In genomic region chr9:129712595-129713524, GRCh38 we compare ENCODE assay signal across 11 cellular contexts. TPM values are rescaled to one million over a fixed set of nuclear protein-coding genes. Genes with fewer than 3 reads are reported as not detected.
DNase-seq lines count a peak whose midpoint lies in the region; ATAC-seq and TF ChIP-seq lines count a peak whose summit lies in the region.
"Had no signal": no experiment of that assay in that cellular context is flagged by ENCODE, and none has a peak within 500 bp of the region (broad histone marks: within the 10 kb centered on the region; RNA-seq: fewer than 3 reads in every experiment).

No MANE protein-coding gene starts in this region.

- peak overlapping the region; percentile 81 to 97 (median 91) for H3K27ac Mint-ChIP-seq in nephron
- H3K27ac Mint-ChIP-seq: naive B cell had no signal

- peaks cover 17% of the 10 kb centered on the region for H3K27me3 Mint-ChIP-seq in nephron (ENCODE audit: low read depth)

- no peak for ATAC-seq in HG02623 (IDR thresholded peaks at IDR 0.05; ENCODE audit: unreplicated experiment)

- H3K36me3 Mint-ChIP-seq in nephron (ENCODE audit: low read depth) = no peaks in the 10 kb centered on the region
- H3K36me3 Mint-ChIP-seq: naive B cell had no signal

- no peaks in the 10 kb centered on the region for H3K9me3 Mint-ChIP-seq in nephron

- POLR2A ChIA-PET in AG04450 (lab: Yijun Ruan, JAX) = interaction anchor here (0.5 to 2.1 kb wide), 6 partner anchors 10 to 292 kb away, joined by 4 to 20 read pairs (median 6); partner anchors contain the start of gene PRRX2

- CTCF ChIA-PET in AG04450 (lab: Charles Lee) = interaction anchor here (1.0 to 5.0 kb wide), 4 partner anchors 13 to 63 kb away, joined by 3 to 34 read pairs (median 6); no protein-coding TSS in a partner anchor

- H3K4me1 Mint-ChIP-seq in nephron = peaks cover 26% of the 10 kb centered on the region

- peak overlapping the region; percentile 17 to 23 (median 19) for H3K4me3 Mint-ChIP-seq in nephron

- H3K9me3 ChIP-seq in AG04450 (ENCODE audit: control insufficient read depth, insufficient read depth, low read length) = no peaks in the 10 kb centered on the region; the same call in 1 of the 2 replicates

- no peaks in the 10 kb centered on the region for H3K27me3 ChIP-seq in AG04450 (ENCODE audit: control insufficient read depth, insufficient read depth, low read length)

- H3K4me3 ChIP-seq in AG04450 (ENCODE audit: low read depth, low read length) = peak overlapping the region; percentile 36
- peak overlapping the region; percentile 25 for H3K4me3 ChIP-seq in HFF-Myc (replicated peaks; ENCODE audit: low read depth, low read length)
- peak overlapping the region; percentile 17 for H3K4me3 ChIP-seq in choroid plexus epithelial cell (ENCODE audit: low read depth, low read length)

- DNase-seq in AG04450 (ENCODE audit: low read depth, low spot score) (peak; percentile 41), HFF-Myc (ENCODE audit: extremely low read depth, low read depth) (peak; percentile 70), choroid plexus epithelial cell (ENCODE audit: low read depth) (peak; percentile 64), HuH-7 (ENCODE audit: low spot score) (no peak), GDM1 (lab: John Stamatoyannopoulos, UW) (no peak)
- DNase-seq in effector CD8-positive, alpha-beta T cell (lab: John Stamatoyannopoulos, UW) = no peak
- DNase-seq: activated CD4-positive, alpha-beta T cell treated with anti-CD3 and anti-CD28 coated beads, Interleukin-2, amount 50 U/mL, for 4 hours; naive B cell; NCI-H526 had no signal

- H3K27ac ChIP-seq in AG04450 (ENCODE audit: low read depth, low read length) = peak overlapping the region; percentile 95

- 0 out of 2 replicates have a peak, but pooled peaks have one; percentile 10 for TF ChIP-seq CTCF in AG04450 (IDR thresholded peaks at IDR 0.05; ENCODE audit: low read depth, low read length)
- no peak for TF ChIP-seq CTCF in HFF-Myc (IDR thresholded peaks at IDR 0.05; ENCODE audit: low read depth, low read length, missing control alignments)
- no peak for TF ChIP-seq CTCF in choroid plexus epithelial cell (conservative IDR thresholded peaks at IDR 0.05; ENCODE audit: low read depth, low read length)
- no peak for TF ChIP-seq CTCF in nephron (IDR thresholded peaks at IDR 0.05; ENCODE audit: unreplicated experiment in 3 of 3)

RNA-seq across cellular contexts. Expression of gene PTGES, which starts 40.0 kb away (rescaled TPM):
- polyA plus RNA-seq in AG04450 (2011; rRNA removed) = 17.0 and 21.4 TPM in 2 replicates
- 14.2 and 19.9 TPM in 2 replicates for polyA minus RNA-seq in AG04450 (2011; rRNA and poly(A)+ RNA removed)

RNA-seq across cellular contexts. Expression of gene PRRX2, which starts 47.4 kb away (rescaled TPM):
- polyA plus RNA-seq in AG04450 (2011; rRNA removed) = 8.3 and 15.0 TPM in 2 replicates
- polyA minus RNA-seq in AG04450 (2011; rRNA and poly(A)+ RNA removed) = 4.0 and 4.2 TPM in 2 replicates

Comparison
In these comparisons a context has a peak if more than half of its experiments do, and no peak if none do; other contexts are left out.
1. DNase-seq: peak in AG04450 (single experiment), HFF-Myc (single experiment) and choroid plexus epithelial cell (single experiment); none in HuH-7 (single experiment), effector CD8-positive, alpha-beta T cell (single experiment) and GDM1 (single experiment).
2. Peak in every context shown above with its lines, with median percentiles within 50 percentile points of each other: H3K4me3 ChIP-seq.